In the genomic region with DNA sequence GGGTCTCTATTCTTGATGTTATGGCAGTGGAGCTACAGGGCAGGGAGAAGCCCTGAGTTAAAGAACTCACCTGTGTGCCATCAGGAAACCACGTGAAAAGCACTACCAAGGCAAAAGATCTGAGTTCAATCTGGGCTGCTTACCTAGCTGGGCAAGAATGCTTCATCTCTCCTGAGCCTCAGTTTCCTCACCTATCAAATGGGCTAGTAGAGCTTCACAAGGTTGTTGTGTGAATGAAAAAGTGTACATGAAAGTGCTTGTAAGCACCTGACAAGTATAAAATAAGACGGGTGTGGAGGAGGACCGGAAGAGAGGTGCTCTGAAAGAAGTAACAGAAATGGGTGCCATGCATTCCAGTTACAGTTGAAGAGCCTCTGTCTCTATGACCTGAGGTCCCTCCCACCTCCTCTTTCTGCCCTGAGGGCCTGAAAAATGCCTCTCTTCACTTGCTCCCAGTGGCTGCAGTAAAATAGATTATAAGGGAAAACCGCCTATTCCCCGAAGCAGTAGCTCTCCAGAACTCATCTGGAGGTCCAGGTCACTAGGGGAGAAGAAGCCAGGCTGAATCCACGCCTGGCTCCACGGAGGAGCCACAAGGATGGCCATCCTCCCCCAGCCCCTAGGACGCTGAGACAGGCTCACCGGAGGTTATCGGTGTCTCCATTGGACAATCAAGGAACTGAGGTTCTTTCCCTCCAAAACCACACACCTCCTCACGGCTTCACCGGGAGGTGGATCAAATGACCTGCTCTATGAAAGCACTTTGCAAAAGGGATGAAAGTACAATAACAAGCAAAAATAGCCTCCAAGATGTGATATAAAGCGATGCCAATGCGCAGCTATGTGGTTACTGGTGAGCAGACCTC, we compare ENCODE assay signal across 8 cellular contexts. TPM values are rescaled to one million over a fixed set of nuclear protein-coding genes. Genes with fewer than 3 reads are reported as not detected.
DNase-seq lines count a peak whose midpoint lies in the region; ATAC-seq and TF ChIP-seq lines count a peak whose summit lies in the region.

No MANE protein-coding gene starts in this region.

- peak overlapping the region; percentile 82 to 91 for H3K4me3 ChIP-seq in SK-N-SH (ENCODE audit: low read depth in 2 of 2, low read length in 1 of 2)

- 44% methylated on average over 13 of the region's 14 CpGs for WGBS in SK-N-SH (ENCODE audit: low lambda C conversion rate)

- H3K36me3 Mint-ChIP-seq in glutamatergic neuron (ENCODE audit: unreplicated experiment), result peaks cover 1% of the 10 kb centered on the region
- H3K36me3 Mint-ChIP-seq in stimulated activated effector memory CD8-positive, alpha-beta T cell treated with anti-CD3 and anti-CD28 coated beads, Interleukin-12 subunit alpha, Interleukin-12 subunit beta, amount 100 ng/mL, for 72 hours, result no peaks in the 10 kb centered on the region

- H3K79me2 ChIP-seq in SK-N-SH (ENCODE audit: insufficient read depth), result peaks cover 62% of the 10 kb centered on the region

- peaks cover 12% of the 10 kb centered on the region for H3K9me3 Mint-ChIP-seq in glutamatergic neuron (ENCODE audit: unreplicated experiment)
- no peaks in the 10 kb centered on the region for H3K9me3 Mint-ChIP-seq in stimulated activated effector memory CD8-positive, alpha-beta T cell treated with anti-CD3 and anti-CD28 coated beads, Interleukin-12 subunit alpha, Interleukin-12 subunit beta, amount 100 ng/mL, for 72 hours

- no peak for TF ChIP-seq RAD21 in SK-N-SH (IDR thresholded peaks at IDR 0.05; ENCODE audit: low read length)

- TF ChIP-seq CTCF in SK-N-SH (IDR thresholded peaks at IDR 0.05) (no peak), glutamatergic neuron (IDR thresholded peaks at IDR 0.05; ENCODE audit: partially characterized antibody, unreplicated experiment) (no peak)

- peaks cover 13% of the 10 kb centered on the region in 2 experiments; a peak in 3 of 4 replicates for H3K4me1 ChIP-seq in SK-N-SH (ENCODE audit: control insufficient read depth in 1 of 2, insufficient read depth in 2 of 2, low read depth in 1 of 2, low read length in 1 of 2)

- peak overlapping the region in 1 of 2 experiments; percentile 62; a peak in 1 of 4 replicates for H3K27ac ChIP-seq in SK-N-SH (ENCODE audit: low read depth in 2 of 2, low read length in 1 of 2)

- H3K27me3 ChIP-seq in SK-N-SH (ENCODE audit: insufficient read depth), result no peaks in the 10 kb centered on the region

- H3K27me3 Mint-ChIP-seq in glutamatergic neuron (ENCODE audit: unreplicated experiment), result peaks cover 11% of the 10 kb centered on the region

- no peaks in the 10 kb centered on the region for H3K9me3 ChIP-seq in SK-N-SH

- no peak for TF ChIP-seq EP300 in SK-N-SH (IDR thresholded peaks at IDR 0.05; ENCODE audit: borderline replicate concordance in 1 of 2, low read depth in 1 of 2, low read length in 1 of 2)

- peaks cover 22% of the 10 kb centered on the region for H3K4me1 Mint-ChIP-seq in glutamatergic neuron (ENCODE audit: low read depth, unreplicated experiment)
- H3K4me1 Mint-ChIP-seq in stimulated activated effector memory CD8-positive, alpha-beta T cell treated with anti-CD3 and anti-CD28 coated beads, Interleukin-12 subunit alpha, Interleukin-12 subunit beta, amount 100 ng/mL, for 72 hours, result peaks cover 25% of the 10 kb centered on the region

- peaks cover 8% of the 10 kb centered on the region; the same call in 1 of the 2 replicates for H4K20me1 ChIP-seq in SK-N-SH (ENCODE audit: insufficient read depth)

- DNase-seq in NCI-H2171 treated with DMSO at 0.1 percent for 48 hours (lab: John Stamatoyannopoulos, UW) (peak; percentile 33), NCI-H2171 (lab: John Stamatoyannopoulos, UW) (no peak), SK-N-SH (peak; percentile 50), glutamatergic neuron (peak; percentile 31), head of caudate nucleus (no peak), NCI-H187 (lab: John Stamatoyannopoulos, UW) (no peak)
- peak in 1 of 2 donors; percentile 45 for DNase-seq in stimulated activated effector memory CD8-positive, alpha-beta T cell treated with anti-CD3 and anti-CD28 coated beads, Interleukin-12 subunit alpha, Interleukin-12 subunit beta, amount 100 ng/mL, for 72 hours (ENCODE audit: low spot score in 2 of 2)

- H3K36me3 ChIP-seq in SK-N-SH (replicated peaks in 1 of 2; ENCODE audit: control insufficient read depth in 1 of 2, insufficient read depth in 2 of 2, low read length in 1 of 2), result peaks cover 10 to 14% of the 10 kb centered on the region in 2 experiments

- H3F3A ChIP-seq in SK-N-SH (replicated peaks; ENCODE audit: insufficient read depth), result peaks cover 7% of the 10 kb centered on the region

- no peak for ATAC-seq in stimulated activated effector memory CD8-positive, alpha-beta T cell treated with anti-CD3 and anti-CD28 coated beads, Interleukin-12 subunit alpha, Interleukin-12 subunit beta, amount 100 ng/mL, for 72 hours
- ATAC-seq in GM18520 (IDR thresholded peaks at IDR 0.05; ENCODE audit: unreplicated experiment), result no peak

- peak overlapping the region; percentile 92 for H3K4me2 ChIP-seq in SK-N-SH

- intact Hi-C loops in head of caudate nucleus (cut with DNase I), result no loop called here

- H3K9ac ChIP-seq in SK-N-SH, result peak overlapping the region; percentile 79

- CTCF ChIA-PET in SK-N-SH (lab: Yijun Ruan, JAX), result interaction anchor here (0.6 to 3.7 kb wide), 5 partner anchors 11 to 66 kb away, joined by 3 to 24 read pairs (median 4); no protein-coding TSS in a partner anchor

- H3K4me3 Mint-ChIP-seq in glutamatergic neuron (ENCODE audit: unreplicated experiment), result peak overlapping the region; percentile 97
- H3K4me3 Mint-ChIP-seq in stimulated activated effector memory CD8-positive, alpha-beta T cell treated with anti-CD3 and anti-CD28 coated beads, Interleukin-12 subunit alpha, Interleukin-12 subunit beta, amount 100 ng/mL, for 72 hours, result peak overlapping the region; percentile 94

- H3K9me2 ChIP-seq in SK-N-SH, result no peaks in the 10 kb centered on the region

- H2AFZ ChIP-seq in SK-N-SH (ENCODE audit: low read depth), result peak overlapping the region; percentile 44; the same call in 1 of the 2 replicates

- peak overlapping the region; percentile 97 for H3K27ac Mint-ChIP-seq in glutamatergic neuron (ENCODE audit: unreplicated experiment)
- H3K27ac Mint-ChIP-seq in stimulated activated effector memory CD8-positive, alpha-beta T cell treated with anti-CD3 and anti-CD28 coated beads, Interleukin-12 subunit alpha, Interleukin-12 subunit beta, amount 100 ng/mL, for 72 hours, result no peak overlapping the region

- POLR2A ChIA-PET in SK-N-SH (lab: Yijun Ruan, JAX), result interaction anchor here (1.2 kb wide), 1 partner anchor 199 kb away, joined by 3 read pairs; a partner anchor contains a TSS

TF ChIP-seq in SK-N-SH, 30 proteins besides CTCF, POLR2A, EP300 and RAD21:
- TF ChIP-seq, protein P1, sequence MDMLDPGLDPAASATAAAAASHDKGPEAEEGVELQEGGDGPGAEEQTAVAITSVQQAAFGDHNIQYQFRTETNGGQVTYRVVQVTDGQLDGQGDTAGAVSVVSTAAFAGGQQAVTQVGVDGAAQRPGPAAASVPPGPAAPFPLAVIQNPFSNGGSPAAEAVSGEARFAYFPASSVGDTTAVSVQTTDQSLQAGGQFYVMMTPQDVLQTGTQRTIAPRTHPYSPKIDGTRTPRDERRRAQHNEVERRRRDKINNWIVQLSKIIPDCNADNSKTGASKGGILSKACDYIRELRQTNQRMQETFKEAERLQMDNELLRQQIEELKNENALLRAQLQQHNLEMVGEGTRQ (IDR thresholded peaks at IDR 0.05; ENCODE audit: borderline replicate concordance, low read depth, low read length), result no peak
- TF ChIP-seq MXI1 (IDR thresholded peaks at IDR 0.05; ENCODE audit: low read depth, low read length) (no peak), GATA2 (CRISPR knock-in tag; IDR thresholded peaks at IDR 0.05) (no peak), FOSL2 (IDR thresholded peaks at IDR 0.05; ENCODE audit: borderline replicate concordance, low read depth) (no peak), CHD2 (IDR thresholded peaks at IDR 0.05; ENCODE audit: low read length, partially characterized antibody) (no peak), TAF1 (IDR thresholded peaks at IDR 0.05; ENCODE audit: borderline replicate concordance, low read depth, low read length) (no peak), EZH2phosphoT487 (IDR thresholded peaks at IDR 0.05; ENCODE audit: borderline replicate concordance, low read depth) (no peak)
- TF ChIP-seq, protein P2, sequence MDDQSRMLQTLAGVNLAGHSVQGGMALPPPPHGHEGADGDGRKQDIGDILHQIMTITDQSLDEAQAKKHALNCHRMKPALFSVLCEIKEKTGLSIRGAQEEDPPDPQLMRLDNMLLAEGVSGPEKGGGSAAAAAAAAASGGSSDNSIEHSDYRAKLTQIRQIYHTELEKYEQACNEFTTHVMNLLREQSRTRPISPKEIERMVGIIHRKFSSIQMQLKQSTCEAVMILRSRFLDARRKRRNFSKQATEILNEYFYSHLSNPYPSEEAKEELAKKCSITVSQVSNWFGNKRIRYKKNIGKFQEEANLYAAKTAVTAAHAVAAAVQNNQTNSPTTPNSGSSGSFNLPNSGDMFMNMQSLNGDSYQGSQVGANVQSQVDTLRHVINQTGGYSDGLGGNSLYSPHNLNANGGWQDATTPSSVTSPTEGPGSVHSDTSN (IDR thresholded peaks at IDR 0.05), result no peak
- TF ChIP-seq, protein P3, sequence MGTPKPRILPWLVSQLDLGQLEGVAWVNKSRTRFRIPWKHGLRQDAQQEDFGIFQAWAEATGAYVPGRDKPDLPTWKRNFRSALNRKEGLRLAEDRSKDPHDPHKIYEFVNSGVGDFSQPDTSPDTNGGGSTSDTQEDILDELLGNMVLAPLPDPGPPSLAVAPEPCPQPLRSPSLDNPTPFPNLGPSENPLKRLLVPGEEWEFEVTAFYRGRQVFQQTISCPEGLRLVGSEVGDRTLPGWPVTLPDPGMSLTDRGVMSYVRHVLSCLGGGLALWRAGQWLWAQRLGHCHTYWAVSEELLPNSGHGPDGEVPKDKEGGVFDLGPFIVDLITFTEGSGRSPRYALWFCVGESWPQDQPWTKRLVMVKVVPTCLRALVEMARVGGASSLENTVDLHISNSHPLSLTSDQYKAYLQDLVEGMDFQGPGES (IDR thresholded peaks at IDR 0.05; ENCODE audit: low read depth, low read length), result no peak
- TF ChIP-seq, protein P4, sequence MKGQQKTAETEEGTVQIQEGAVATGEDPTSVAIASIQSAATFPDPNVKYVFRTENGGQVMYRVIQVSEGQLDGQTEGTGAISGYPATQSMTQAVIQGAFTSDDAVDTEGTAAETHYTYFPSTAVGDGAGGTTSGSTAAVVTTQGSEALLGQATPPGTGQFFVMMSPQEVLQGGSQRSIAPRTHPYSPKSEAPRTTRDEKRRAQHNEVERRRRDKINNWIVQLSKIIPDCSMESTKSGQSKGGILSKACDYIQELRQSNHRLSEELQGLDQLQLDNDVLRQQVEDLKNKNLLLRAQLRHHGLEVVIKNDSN (IDR thresholded peaks at IDR 0.05; ENCODE audit: borderline replicate concordance, low read depth), result no peak

RNA-seq across cellular contexts. Expression of a gene that starts 1.4 kb away (rescaled TPM):
- polyA plus RNA-seq in SK-N-SH (2012; rRNA removed), result 19.2 and 20.1 TPM in 2 replicates
- 9.8 and 15.5 TPM in 2 replicates for polyA plus RNA-seq in SK-N-SH (2012; cell fraction: cytosol; rRNA removed)
- polyA plus RNA-seq in SK-N-SH (2012; cell fraction: nucleus; rRNA removed), result 18.7 and 21.3 TPM in 2 replicates
- 69.3 TPM for total RNA-seq in glutamatergic neuron (ENCODE audit: unreplicated experiment)

RNA-seq across cellular contexts. Expression of a gene that starts 43.4 kb away (rescaled TPM):
- polyA plus RNA-seq in SK-N-SH (2012; rRNA removed), result 16.4 and 20.5 TPM in 2 replicates
- 27.0 and 43.4 TPM in 2 replicates for polyA plus RNA-seq in SK-N-SH (2012; cell fraction: cytosol; rRNA removed)
- polyA plus RNA-seq in SK-N-SH (2012; cell fraction: nucleus; rRNA removed), result 6.0 and 11.4 TPM in 2 replicates
- 27.8 TPM for total RNA-seq in glutamatergic neuron (ENCODE audit: unreplicated experiment)

Comparison
In these comparisons a context has a peak if more than half of its experiments do, and no peak if none do; other contexts are left out.
1. DNase-seq: peak in NCI-H2171 treated with DMSO at 0.1 percent for 48 hours (single experiment), SK-N-SH (single experiment) and glutamatergic neuron (single experiment); none in NCI-H2171 (single experiment), head of caudate nucleus (0 of 42) and NCI-H187 (0 of 2).